Comparison of ENCODE assay signal across 1 cellular context in the genomic region with DNA sequence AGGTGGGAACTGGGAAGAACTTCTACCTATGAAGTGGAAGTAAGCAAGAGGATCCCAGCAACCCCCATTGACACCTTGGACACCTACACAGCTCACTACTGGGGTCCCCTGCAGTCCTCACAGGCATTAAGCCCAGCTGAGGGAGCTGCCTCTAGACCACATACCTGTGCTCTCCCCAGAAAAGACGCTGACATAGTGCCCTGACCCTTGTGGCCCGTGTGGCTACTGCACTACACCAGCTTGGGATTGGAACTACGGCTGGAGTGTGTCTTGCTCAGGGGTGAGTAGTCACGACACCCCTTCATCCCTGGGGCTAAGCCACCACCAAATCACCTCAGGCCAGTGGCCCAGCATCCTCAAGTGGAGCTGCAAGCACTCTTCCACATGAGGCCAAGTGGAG.
TF ChIP-seq lines count a peak whose summit lies in the region.

No MANE protein-coding gene starts in this region.

TF ChIP-seq in H1, 55 proteins besides CTCF, POLR2A, EP300 and RAD21 (continued from another document):
- TF ChIP-seq, protein P1, sequence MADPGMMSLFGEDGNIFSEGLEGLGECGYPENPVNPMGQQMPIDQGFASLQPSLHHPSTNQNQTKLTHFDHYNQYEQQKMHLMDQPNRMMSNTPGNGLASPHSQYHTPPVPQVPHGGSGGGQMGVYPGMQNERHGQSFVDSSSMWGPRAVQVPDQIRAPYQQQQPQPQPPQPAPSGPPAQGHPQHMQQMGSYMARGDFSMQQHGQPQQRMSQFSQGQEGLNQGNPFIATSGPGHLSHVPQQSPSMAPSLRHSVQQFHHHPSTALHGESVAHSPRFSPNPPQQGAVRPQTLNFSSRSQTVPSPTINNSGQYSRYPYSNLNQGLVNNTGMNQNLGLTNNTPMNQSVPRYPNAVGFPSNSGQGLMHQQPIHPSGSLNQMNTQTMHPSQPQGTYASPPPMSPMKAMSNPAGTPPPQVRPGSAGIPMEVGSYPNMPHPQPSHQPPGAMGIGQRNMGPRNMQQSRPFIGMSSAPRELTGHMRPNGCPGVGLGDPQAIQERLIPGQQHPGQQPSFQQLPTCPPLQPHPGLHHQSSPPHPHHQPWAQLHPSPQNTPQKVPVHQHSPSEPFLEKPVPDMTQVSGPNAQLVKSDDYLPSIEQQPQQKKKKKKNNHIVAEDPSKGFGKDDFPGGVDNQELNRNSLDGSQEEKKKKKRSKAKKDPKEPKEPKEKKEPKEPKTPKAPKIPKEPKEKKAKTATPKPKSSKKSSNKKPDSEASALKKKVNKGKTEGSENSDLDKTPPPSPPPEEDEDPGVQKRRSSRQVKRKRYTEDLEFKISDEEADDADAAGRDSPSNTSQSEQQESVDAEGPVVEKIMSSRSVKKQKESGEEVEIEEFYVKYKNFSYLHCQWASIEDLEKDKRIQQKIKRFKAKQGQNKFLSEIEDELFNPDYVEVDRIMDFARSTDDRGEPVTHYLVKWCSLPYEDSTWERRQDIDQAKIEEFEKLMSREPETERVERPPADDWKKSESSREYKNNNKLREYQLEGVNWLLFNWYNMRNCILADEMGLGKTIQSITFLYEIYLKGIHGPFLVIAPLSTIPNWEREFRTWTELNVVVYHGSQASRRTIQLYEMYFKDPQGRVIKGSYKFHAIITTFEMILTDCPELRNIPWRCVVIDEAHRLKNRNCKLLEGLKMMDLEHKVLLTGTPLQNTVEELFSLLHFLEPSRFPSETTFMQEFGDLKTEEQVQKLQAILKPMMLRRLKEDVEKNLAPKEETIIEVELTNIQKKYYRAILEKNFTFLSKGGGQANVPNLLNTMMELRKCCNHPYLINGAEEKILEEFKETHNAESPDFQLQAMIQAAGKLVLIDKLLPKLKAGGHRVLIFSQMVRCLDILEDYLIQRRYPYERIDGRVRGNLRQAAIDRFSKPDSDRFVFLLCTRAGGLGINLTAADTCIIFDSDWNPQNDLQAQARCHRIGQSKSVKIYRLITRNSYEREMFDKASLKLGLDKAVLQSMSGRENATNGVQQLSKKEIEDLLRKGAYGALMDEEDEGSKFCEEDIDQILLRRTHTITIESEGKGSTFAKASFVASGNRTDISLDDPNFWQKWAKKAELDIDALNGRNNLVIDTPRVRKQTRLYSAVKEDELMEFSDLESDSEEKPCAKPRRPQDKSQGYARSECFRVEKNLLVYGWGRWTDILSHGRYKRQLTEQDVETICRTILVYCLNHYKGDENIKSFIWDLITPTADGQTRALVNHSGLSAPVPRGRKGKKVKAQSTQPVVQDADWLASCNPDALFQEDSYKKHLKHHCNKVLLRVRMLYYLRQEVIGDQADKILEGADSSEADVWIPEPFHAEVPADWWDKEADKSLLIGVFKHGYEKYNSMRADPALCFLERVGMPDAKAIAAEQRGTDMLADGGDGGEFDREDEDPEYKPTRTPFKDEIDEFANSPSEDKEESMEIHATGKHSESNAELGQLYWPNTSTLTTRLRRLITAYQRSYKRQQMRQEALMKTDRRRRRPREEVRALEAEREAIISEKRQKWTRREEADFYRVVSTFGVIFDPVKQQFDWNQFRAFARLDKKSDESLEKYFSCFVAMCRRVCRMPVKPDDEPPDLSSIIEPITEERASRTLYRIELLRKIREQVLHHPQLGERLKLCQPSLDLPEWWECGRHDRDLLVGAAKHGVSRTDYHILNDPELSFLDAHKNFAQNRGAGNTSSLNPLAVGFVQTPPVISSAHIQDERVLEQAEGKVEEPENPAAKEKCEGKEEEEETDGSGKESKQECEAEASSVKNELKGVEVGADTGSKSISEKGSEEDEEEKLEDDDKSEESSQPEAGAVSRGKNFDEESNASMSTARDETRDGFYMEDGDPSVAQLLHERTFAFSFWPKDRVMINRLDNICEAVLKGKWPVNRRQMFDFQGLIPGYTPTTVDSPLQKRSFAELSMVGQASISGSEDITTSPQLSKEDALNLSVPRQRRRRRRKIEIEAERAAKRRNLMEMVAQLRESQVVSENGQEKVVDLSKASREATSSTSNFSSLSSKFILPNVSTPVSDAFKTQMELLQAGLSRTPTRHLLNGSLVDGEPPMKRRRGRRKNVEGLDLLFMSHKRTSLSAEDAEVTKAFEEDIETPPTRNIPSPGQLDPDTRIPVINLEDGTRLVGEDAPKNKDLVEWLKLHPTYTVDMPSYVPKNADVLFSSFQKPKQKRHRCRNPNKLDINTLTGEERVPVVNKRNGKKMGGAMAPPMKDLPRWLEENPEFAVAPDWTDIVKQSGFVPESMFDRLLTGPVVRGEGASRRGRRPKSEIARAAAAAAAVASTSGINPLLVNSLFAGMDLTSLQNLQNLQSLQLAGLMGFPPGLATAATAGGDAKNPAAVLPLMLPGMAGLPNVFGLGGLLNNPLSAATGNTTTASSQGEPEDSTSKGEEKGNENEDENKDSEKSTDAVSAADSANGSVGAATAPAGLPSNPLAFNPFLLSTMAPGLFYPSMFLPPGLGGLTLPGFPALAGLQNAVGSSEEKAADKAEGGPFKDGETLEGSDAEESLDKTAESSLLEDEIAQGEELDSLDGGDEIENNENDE (IDR thresholded peaks at IDR 0.05; ENCODE audit: insufficient replicate concordance, low read length) = no peak
- TF ChIP-seq NRF1 (IDR thresholded peaks at IDR 0.05; ENCODE audit: low read depth, low read length) = no peak
